Comparison of ENCODE assay signal across 8 cellular contexts in the genomic region with DNA sequence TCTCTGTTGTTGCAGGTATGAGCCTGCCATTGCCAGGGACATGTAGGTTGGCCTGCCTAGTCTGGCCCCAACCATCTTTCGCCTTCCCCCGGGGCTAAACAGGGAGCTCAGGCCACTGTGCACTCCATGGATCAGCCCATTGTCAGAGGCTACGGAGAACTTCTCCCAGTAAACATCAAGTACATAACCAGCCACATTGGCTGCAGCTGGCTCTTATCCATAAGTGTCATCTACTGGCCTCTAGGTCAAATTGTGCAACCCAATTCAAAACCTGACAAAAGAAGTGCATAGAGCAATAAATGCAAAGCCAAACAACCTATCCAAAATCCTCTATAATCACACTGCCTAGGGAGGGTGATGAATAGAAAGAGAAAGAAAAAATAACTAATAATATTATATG.
"Had no signal": no experiment of that assay in that cellular context is flagged by ENCODE, and none has a peak within 500 bp of the region (broad histone marks: within the 10 kb centered on the region; RNA-seq: fewer than 3 reads in every experiment).

No MANE protein-coding gene starts in this region.

- H3K27ac ChIP-seq: GM23248 had no signal

- H3K9me3 ChIP-seq: HAP-1 had no signal

- H3K9ac ChIP-seq: GM23248 had no signal

- FAIRE-seq: HTR-8/SVneo had no signal

- H3K4me1 ChIP-seq: HAP-1 had no signal

- ATAC-seq: HCT116 had no signal

- H3K36me3 ChIP-seq: HAP-1 had no signal

- DNase-seq: GM23248, GOT3, H7, HFFc6, KBM-7 had no signal

- H2AFZ ChIP-seq: GM23248 had no signal

- H3K4me3 ChIP-seq: GM23248, HAP-1 had no signal
